Comparison of ENCODE assay signal across 1 cellular context in the genomic region with DNA sequence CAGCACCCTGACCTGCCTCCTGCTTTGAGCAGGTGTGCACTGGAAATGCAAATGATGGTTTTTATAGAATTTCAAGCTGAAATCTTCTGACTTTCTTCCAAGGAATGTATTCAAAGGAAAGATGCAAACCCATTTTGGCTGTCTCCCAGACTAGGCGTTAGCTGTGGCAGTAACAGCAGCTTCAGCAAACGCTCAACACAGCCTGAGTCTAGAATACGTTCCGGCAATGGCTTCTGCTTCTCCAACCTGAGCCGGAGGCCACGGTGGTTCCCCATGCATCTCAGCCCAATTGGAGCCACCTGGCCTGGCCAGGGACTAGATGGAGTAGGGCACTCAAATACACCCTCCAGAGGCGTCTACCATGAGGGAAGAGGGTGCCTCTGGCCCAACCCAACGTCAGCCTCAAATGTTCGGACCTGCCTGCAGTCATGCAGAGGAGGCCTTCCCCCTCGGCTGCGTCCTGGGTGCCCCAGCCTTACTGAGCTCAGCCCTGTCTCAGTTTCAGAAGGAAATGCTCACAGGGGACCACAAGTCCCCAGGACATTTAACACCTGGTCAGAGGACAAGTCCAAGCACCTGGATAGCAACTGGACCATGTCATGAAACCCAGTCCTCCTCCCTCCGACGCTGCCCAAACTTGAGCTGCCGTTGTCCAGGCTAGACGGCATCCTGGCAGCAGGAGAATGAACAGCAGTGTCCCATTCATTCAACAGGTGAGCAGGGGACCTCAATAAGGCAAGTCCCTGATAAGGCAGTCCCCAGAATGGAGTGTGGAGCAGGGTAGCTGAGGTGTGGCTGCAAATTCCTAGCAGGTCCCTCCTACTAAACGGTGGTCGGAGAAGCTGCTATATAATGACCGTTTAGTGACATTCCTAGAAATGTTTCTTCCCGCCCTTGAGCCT.
TF ChIP-seq lines count a peak whose summit lies in the region.

No MANE protein-coding gene starts in this region.

TF ChIP-seq in A549, 52 proteins besides CTCF, POLR2A, EP300 and RAD21 (continued from another document):
- TF ChIP-seq, protein P1, sequence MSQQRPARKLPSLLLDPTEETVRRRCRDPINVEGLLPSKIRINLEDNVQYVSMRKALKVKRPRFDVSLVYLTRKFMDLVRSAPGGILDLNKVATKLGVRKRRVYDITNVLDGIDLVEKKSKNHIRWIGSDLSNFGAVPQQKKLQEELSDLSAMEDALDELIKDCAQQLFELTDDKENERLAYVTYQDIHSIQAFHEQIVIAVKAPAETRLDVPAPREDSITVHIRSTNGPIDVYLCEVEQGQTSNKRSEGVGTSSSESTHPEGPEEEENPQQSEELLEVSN (IDR thresholded peaks at IDR 0.05; ENCODE audit: borderline replicate concordance, low read depth): no peak
- TF ChIP-seq ZC3H11A (IDR thresholded peaks at IDR 0.05): no peak
- TF ChIP-seq NPAS2 (CRISPR knock-in tag; IDR thresholded peaks at IDR 0.05; ENCODE audit: borderline replicate concordance): no peak
- TF ChIP-seq SMC3 (IDR thresholded peaks at IDR 0.05): no peak
